Comparison of ENCODE assay signal across 20 cellular contexts in the genomic region with DNA sequence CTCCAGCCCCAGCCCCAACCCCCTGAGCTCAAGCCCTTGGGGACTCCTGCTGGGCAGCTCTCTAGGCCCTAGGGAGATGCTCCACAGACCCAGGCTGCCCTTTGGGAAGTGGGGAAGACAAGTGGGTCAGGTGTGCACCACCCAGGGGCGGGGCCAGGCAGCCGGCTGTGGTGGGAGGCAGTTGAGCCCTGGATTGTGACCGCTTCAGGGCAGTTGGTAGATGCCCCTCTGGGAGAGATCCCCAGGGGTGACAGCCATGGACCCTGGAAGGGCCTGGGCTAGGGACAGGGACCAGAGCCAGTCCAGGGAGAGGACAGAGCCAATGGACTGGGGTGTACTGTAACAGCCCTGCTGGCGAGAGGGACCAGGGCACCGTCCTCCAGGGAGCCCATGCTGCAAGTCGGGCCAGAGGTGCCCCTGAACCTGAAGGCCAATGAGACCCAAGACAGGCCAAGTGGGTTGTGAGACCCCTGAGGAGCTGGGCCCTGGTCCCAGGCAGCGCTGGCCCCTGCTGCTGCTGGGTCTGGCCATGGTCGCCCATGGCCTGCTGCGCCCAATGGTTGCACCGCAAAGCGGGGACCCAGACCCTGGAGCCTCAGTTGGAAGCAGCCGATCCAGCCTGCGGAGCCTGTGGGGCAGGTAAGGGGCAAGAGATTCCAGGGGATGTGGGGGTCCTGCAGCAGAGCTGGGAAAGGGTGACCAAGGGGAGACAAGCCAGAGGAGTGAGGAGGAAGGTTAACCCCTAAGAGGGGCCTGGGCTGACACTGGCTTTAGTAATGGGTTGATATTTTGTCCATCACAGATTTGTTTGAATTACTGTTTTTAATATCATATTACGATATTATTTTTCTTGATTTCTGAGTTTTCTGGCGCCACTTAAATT. TPM values are rescaled to one million over a fixed set of nuclear protein-coding genes. Genes with fewer than 3 reads are reported as not detected.
DNase-seq lines count a peak whose midpoint lies in the region; ATAC-seq and TF ChIP-seq lines count a peak whose summit lies in the region.
"Had no signal": no experiment of that assay in that cellular context is flagged by ENCODE, and none has a peak within 500 bp of the region (broad histone marks: within the 10 kb centered on the region; RNA-seq: fewer than 3 reads in every experiment).

A gene (plus strand): TSS at position 196 of the 883 bp plus-strand sequence. CDS start 238 bp downstream, at position 434.

- ATAC-seq in left lobe of liver = no peak
- ATAC-seq in GM21360 (IDR thresholded peaks at IDR 0.05; ENCODE audit: unreplicated experiment) = no peak
- ATAC-seq in HG03045 (IDR thresholded peaks at IDR 0.05; ENCODE audit: unreplicated experiment) = no peak
- ATAC-seq: GM23338, WTC11 had no signal

- H3F3A ChIP-seq in OCI-LY1 (ENCODE audit: insufficient read depth, low read length) = peaks cover 8% of the 10 kb centered on the region; the same call in 1 of the 2 replicates

- no peak within 1 kb of the TSS for H2AFZ ChIP-seq in OCI-LY1 (ENCODE audit: low read length)
- H2AFZ ChIP-seq: GM23338 had no signal

- H3K36me3 ChIP-seq in OCI-LY1 (ENCODE audit: insufficient read depth, low read length) = peaks cover 52% of the 10 kb centered on the region
- no peaks in the 10 kb centered on the region for H3K36me3 ChIP-seq in thymus (ENCODE audit: control insufficient read depth, insufficient read depth)
- H3K36me3 ChIP-seq: tibial artery had no signal

- H3K4me2 ChIP-seq in OCI-LY1 (ENCODE audit: low read length) = peak within 1 kb of the TSS; percentile 100
- H3K4me2 ChIP-seq: GM23338 had no signal

- peak; percentile 53 for DNase-seq in activated CD8-positive, alpha-beta memory T cell treated with anti-CD3 and anti-CD28 coated beads for 24 hours
- no peak for DNase-seq in activated CD8-positive, alpha-beta memory T cell treated with anti-CD3 and anti-CD28 coated beads, Interleukin-2, amount 50 U/mL, for 4 hours
- peak; percentile 28 for DNase-seq in left lobe of liver (ENCODE audit: low spot score)
- no peak for DNase-seq in AG08395 (ENCODE audit: low spot score)
- DNase-seq: activated naive CD4-positive, alpha-beta T cell treated with anti-CD3 and anti-CD28 coated beads, Interleukin-2, amount 10 ng/mL, durations not matched to agents 7 days and 5 days; C1 segment of cervical spinal cord; effector CD8-positive, alpha-beta T cell; hypothalamus; NCI-H146; NCI-H345; SHP77; stimulated activated CD4-positive, alpha-beta T cell treated with anti-CD3 and anti-CD28 coated beads, Interleukin-2, amount 100 ng/mL, for 48 hours had no signal

- no peaks in the 10 kb centered on the region for H3K9me2 ChIP-seq in OCI-LY1 (ENCODE audit: low read depth, low read length)

- H4K20me1 ChIP-seq in OCI-LY1 (ENCODE audit: insufficient read depth, low read length) = no peaks in the 10 kb centered on the region

- H3K79me2 ChIP-seq in OCI-LY1 (ENCODE audit: insufficient read depth, low read length) = peaks cover 69% of the 10 kb centered on the region

- H3K4me3 ChIP-seq in OCI-LY1 (ENCODE audit: low read depth, low read length, poor library complexity, severe bottlenecking) (peak within 1 kb of the TSS; percentile 100), thymus (ENCODE audit: low read length) (no peak within 1 kb of the TSS)
- H3K4me3 ChIP-seq: GM23338, tibial artery had no signal

- no peaks in the 10 kb centered on the region for H3K9me3 ChIP-seq in OCI-LY1 (ENCODE audit: low read length)
- no peaks in the 10 kb centered on the region for H3K9me3 ChIP-seq in thymus (ENCODE audit: control insufficient read depth)
- H3K9me3 ChIP-seq: tibial artery had no signal

- H3K27ac ChIP-seq in OCI-LY1 (ENCODE audit: low read depth, low read length, poor library complexity, severe bottlenecking) (peak within 1 kb of the TSS; percentile 100), thymus (ENCODE audit: low read depth) (no peak within 1 kb of the TSS)
- H3K27ac ChIP-seq: 22Rv1, tibial artery had no signal

- 98% methylated on average over 15 of the region's 15 CpGs for WGBS in thymus

- peak within 1 kb of the TSS; percentile 100 for H3K9ac ChIP-seq in OCI-LY1 (ENCODE audit: low read length)

- H3K27me3 ChIP-seq in OCI-LY1 (ENCODE audit: insufficient read depth, low read length) (no peaks in the 10 kb centered on the region), thymus (ENCODE audit: control insufficient read depth, insufficient read depth) (peaks cover 9% of the 10 kb centered on the region)

- peaks cover 52% of the 10 kb centered on the region for H3K4me1 ChIP-seq in OCI-LY1 (ENCODE audit: insufficient read depth, low read length, severe bottlenecking)
- peaks cover 21% of the 10 kb centered on the region for H3K4me1 ChIP-seq in thymus (ENCODE audit: control insufficient read depth, insufficient read depth, low read length)
- H3K4me1 ChIP-seq: tibial artery had no signal

- TF ChIP-seq CTCF in OCI-LY1 (IDR thresholded peaks at IDR 0.05; ENCODE audit: low read length) = no peak

RNA-seq across cellular contexts. Expression of the gene that starts here (rescaled TPM):
- total RNA-seq in left lobe of liver = 1.2 TPM
- polyA plus RNA-seq in thymus = 29.9 TPM
- total RNA-seq: GM23338, WTC11 had no signal
- polyA plus RNA-seq: GM23338 had no signal

Comparison
In these comparisons a context has a peak if more than half of its experiments do, and no peak if none do; other contexts are left out.
1. DNase-seq: peak in activated CD8-positive, alpha-beta memory T cell treated with anti-CD3 and anti-CD28 coated beads for 24 hours (single experiment) and left lobe of liver (single experiment); none in activated CD8-positive, alpha-beta memory T cell treated with anti-CD3 and anti-CD28 coated beads, Interleukin-2, amount 50 U/mL, for 4 hours (single experiment) and AG08395 (single experiment).